Comparison of ENCODE assay signal across 1 cellular context in the genomic region with DNA sequence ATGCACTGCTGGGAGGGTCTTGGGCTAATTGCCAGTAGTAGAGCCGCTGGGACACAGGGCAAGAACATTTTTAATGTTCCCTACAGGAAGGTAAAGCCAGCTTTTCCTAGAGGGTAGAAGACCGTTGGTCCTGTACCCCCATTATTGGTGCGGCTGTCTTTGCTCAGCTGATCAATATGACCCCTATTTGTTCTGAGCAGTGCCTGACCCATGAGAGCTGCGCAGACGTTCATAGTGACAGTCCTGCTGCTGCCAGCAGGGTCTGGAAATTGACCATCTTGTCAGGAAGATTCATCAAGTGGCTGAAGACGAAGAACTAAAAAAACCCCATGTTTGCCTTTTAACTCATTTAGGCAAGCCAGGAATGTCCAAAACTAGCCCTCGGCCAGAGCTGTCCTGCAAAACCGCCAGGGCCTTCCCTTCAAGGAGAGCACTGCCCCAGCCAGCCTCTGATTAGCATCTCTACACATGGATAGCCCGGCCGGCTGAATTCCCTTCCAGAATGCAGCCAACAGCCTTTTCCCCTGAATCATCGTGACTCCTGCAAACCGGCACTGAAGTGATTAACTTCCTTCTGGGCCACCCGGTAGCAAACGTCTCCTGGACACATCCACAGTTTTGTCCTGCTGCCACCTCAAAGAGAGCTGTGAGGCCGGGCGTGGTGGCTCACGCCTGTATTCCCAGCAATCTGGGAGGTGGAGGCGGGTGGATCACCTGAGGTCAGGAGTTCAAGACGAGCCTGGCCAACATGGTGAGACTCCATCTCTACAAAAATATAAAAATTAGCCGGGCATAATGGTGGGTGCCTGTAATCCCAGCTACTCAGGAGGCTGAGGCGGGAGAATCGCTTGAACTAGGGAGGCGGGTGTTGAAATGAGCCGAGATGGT.
TF ChIP-seq lines count a peak whose summit lies in the region.

No MANE protein-coding gene starts in this region.

TF ChIP-seq in K562, 482 proteins besides CTCF, POLR2A, EP300 and RAD21 (continued from another document and continues in another):
- TF ChIP-seq CHD2 (IDR thresholded peaks at IDR 0.05; ENCODE audit: low read depth, low read length): 0 out of 2 replicates have a peak, but pooled peaks have one; percentile 9
- TF ChIP-seq GATAD2B (IDR thresholded peaks at IDR 0.05; ENCODE audit: borderline replicate concordance): peak; percentile 86
- peak; percentile 92 for TF ChIP-seq DPF2 (IDR thresholded peaks at IDR 0.05)
- no peak for TF ChIP-seq SMAD2 (IDR thresholded peaks at IDR 0.05; ENCODE audit: low read depth, low read length)
- no peak for TF ChIP-seq NELFE (IDR thresholded peaks at IDR 0.05; ENCODE audit: insufficient read depth, insufficient read length)
- no peak for TF ChIP-seq GTF2A2 (tag; IDR thresholded peaks at IDR 0.05)
- TF ChIP-seq, protein P1, sequence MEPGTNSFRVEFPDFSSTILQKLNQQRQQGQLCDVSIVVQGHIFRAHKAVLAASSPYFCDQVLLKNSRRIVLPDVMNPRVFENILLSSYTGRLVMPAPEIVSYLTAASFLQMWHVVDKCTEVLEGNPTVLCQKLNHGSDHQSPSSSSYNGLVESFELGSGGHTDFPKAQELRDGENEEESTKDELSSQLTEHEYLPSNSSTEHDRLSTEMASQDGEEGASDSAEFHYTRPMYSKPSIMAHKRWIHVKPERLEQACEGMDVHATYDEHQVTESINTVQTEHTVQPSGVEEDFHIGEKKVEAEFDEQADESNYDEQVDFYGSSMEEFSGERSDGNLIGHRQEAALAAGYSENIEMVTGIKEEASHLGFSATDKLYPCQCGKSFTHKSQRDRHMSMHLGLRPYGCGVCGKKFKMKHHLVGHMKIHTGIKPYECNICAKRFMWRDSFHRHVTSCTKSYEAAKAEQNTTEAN (CRISPR knock-in tag; IDR thresholded peaks at IDR 0.05): no peak
- TF ChIP-seq RNF2 (IDR thresholded peaks at IDR 0.05): peak; percentile 72
- TF ChIP-seq ZBED1 (IDR thresholded peaks at IDR 0.05): no peak
- TF ChIP-seq RBM22 (IDR thresholded peaks at IDR 0.05; ENCODE audit: low read depth, low read length, poor library complexity, severe bottlenecking): no peak
- peak; percentile 51 for TF ChIP-seq MTA2 (IDR thresholded peaks at IDR 0.05; ENCODE audit: low read depth)
- no peak for TF ChIP-seq MCM5 (IDR thresholded peaks at IDR 0.05; ENCODE audit: low read depth)
- peak; percentile 48 to 55; a peak in 2 of 4 replicates for TF ChIP-seq KDM1A (IDR thresholded peaks at IDR 0.05)
- peak; percentile 45; the same call in 1 of the 2 replicates for TF ChIP-seq BACH1 (tag; IDR thresholded peaks at IDR 0.05)
- TF ChIP-seq, protein P2, sequence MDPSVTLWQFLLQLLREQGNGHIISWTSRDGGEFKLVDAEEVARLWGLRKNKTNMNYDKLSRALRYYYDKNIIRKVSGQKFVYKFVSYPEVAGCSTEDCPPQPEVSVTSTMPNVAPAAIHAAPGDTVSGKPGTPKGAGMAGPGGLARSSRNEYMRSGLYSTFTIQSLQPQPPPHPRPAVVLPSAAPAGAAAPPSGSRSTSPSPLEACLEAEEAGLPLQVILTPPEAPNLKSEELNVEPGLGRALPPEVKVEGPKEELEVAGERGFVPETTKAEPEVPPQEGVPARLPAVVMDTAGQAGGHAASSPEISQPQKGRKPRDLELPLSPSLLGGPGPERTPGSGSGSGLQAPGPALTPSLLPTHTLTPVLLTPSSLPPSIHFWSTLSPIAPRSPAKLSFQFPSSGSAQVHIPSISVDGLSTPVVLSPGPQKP (CRISPR knock-in tag; IDR thresholded peaks at IDR 0.05): no peak
- no peak for TF ChIP-seq DDX20 (tag; IDR thresholded peaks at IDR 0.05; ENCODE audit: low read depth)
- TF ChIP-seq ZNF12 (CRISPR knock-in tag; IDR thresholded peaks at IDR 0.05): no peak
- TF ChIP-seq, protein P3, sequence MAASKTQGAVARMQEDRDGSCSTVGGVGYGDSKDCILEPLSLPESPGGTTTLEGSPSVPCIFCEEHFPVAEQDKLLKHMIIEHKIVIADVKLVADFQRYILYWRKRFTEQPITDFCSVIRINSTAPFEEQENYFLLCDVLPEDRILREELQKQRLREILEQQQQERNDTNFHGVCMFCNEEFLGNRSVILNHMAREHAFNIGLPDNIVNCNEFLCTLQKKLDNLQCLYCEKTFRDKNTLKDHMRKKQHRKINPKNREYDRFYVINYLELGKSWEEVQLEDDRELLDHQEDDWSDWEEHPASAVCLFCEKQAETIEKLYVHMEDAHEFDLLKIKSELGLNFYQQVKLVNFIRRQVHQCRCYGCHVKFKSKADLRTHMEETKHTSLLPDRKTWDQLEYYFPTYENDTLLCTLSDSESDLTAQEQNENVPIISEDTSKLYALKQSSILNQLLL (CRISPR knock-in tag; IDR thresholded peaks at IDR 0.05; ENCODE audit: borderline replicate concordance): no peak
- 0 out of 2 replicates have a peak, but pooled peaks have one; percentile 43 for TF ChIP-seq MEF2D (tag; conservative IDR thresholded peaks at IDR 0.05; ENCODE audit: low read depth)
- TF ChIP-seq KAT8 (IDR thresholded peaks at IDR 0.05; ENCODE audit: low read depth): no peak
- no peak for TF ChIP-seq PTBP1 (IDR thresholded peaks at IDR 0.05; ENCODE audit: low read depth, low read length)
- TF ChIP-seq CTBP1 (IDR thresholded peaks at IDR 0.05; ENCODE audit: borderline replicate concordance): peak; percentile 85
- 0 out of 2 replicates have a peak, but pooled peaks have one; percentile 46 for TF ChIP-seq KAT7 (CRISPR knock-in tag; IDR thresholded peaks at IDR 0.05; ENCODE audit: borderline replicate concordance)
- TF ChIP-seq, protein P4, sequence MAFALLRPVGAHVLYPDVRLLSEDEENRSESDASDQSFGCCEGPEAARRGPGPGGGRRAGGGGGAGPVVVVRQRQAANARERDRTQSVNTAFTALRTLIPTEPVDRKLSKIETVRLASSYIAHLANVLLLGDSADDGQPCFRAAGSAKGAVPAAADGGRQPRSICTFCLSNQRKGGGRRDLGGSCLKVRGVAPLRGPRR (CRISPR knock-in tag; IDR thresholded peaks at IDR 0.05): peak; percentile 17; the same call in 1 of the 2 replicates
- no peak for TF ChIP-seq ZFP1 (CRISPR knock-in tag; IDR thresholded peaks at IDR 0.05)
- TF ChIP-seq, protein P5, sequence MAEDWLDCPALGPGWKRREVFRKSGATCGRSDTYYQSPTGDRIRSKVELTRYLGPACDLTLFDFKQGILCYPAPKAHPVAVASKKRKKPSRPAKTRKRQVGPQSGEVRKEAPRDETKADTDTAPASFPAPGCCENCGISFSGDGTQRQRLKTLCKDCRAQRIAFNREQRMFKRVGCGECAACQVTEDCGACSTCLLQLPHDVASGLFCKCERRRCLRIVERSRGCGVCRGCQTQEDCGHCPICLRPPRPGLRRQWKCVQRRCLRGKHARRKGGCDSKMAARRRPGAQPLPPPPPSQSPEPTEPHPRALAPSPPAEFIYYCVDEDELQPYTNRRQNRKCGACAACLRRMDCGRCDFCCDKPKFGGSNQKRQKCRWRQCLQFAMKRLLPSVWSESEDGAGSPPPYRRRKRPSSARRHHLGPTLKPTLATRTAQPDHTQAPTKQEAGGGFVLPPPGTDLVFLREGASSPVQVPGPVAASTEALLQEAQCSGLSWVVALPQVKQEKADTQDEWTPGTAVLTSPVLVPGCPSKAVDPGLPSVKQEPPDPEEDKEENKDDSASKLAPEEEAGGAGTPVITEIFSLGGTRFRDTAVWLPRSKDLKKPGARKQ (CRISPR knock-in tag; IDR thresholded peaks at IDR 0.05): no peak
- peak in 1 of 2 experiments; percentile 8; a peak in 1 of 4 replicates for TF ChIP-seq NONO (IDR thresholded peaks at IDR 0.05; ENCODE audit: low read depth in 2 of 2, low read length in 1 of 2)
- peak; percentile 79 for TF ChIP-seq RBFOX2 (IDR thresholded peaks at IDR 0.05; ENCODE audit: low read depth, low read length)
- TF ChIP-seq FOXJ2 (tag; IDR thresholded peaks at IDR 0.05): peak; percentile 65; the same call in 1 of the 2 replicates
- TF ChIP-seq JUND (IDR thresholded peaks at IDR 0.05; ENCODE audit: borderline replicate concordance, low read depth, low read length): peak; percentile 84
- peak; percentile 50; the same call in 1 of the 3 replicates for TF ChIP-seq JUND (tag; IDR thresholded peaks at IDR 0.05; ENCODE audit: borderline replicate concordance, low read depth, low read length)
- TF ChIP-seq HIVEP1 (CRISPR knock-in tag; IDR thresholded peaks at IDR 0.05): no peak
- peak; percentile 83 for TF ChIP-seq POLR2B (IDR thresholded peaks at IDR 0.05; ENCODE audit: low read depth, partially characterized antibody)
- TF ChIP-seq ZNF445 (CRISPR knock-in tag; IDR thresholded peaks at IDR 0.05; ENCODE audit: low read depth): no peak
- peak; percentile 91 for TF ChIP-seq NFRKB (IDR thresholded peaks at IDR 0.05; ENCODE audit: low read depth)
- TF ChIP-seq PCBP2 (IDR thresholded peaks at IDR 0.05; ENCODE audit: low read depth, low read length, poor library complexity, severe bottlenecking): no peak
- peak; percentile 85 for TF ChIP-seq MYC (IDR thresholded peaks at IDR 0.05; ENCODE audit: low read depth, low read length)
- TF ChIP-seq MYC (CRISPR knock-in tag; IDR thresholded peaks at IDR 0.05; ENCODE audit: borderline replicate concordance, low read depth): no peak
- 0 out of 2 replicates have a peak, but pooled peaks have one; percentile 4 for TF ChIP-seq BCL6 (CRISPR knock-in tag; IDR thresholded peaks at IDR 0.05)
- TF ChIP-seq EWSR1 (IDR thresholded peaks at IDR 0.05; ENCODE audit: borderline replicate concordance, low read depth, partially characterized antibody): no peak
- no peak for TF ChIP-seq HDAC8 (tag; IDR thresholded peaks at IDR 0.05)
- TF ChIP-seq, protein P6, sequence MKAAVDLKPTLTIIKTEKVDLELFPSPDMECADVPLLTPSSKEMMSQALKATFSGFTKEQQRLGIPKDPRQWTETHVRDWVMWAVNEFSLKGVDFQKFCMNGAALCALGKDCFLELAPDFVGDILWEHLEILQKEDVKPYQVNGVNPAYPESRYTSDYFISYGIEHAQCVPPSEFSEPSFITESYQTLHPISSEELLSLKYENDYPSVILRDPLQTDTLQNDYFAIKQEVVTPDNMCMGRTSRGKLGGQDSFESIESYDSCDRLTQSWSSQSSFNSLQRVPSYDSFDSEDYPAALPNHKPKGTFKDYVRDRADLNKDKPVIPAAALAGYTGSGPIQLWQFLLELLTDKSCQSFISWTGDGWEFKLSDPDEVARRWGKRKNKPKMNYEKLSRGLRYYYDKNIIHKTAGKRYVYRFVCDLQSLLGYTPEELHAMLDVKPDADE (conservative IDR thresholded peaks at IDR 0.05; ENCODE audit: control insufficient read depth, low read depth, low read length): no peak
- TF ChIP-seq, protein P7, sequence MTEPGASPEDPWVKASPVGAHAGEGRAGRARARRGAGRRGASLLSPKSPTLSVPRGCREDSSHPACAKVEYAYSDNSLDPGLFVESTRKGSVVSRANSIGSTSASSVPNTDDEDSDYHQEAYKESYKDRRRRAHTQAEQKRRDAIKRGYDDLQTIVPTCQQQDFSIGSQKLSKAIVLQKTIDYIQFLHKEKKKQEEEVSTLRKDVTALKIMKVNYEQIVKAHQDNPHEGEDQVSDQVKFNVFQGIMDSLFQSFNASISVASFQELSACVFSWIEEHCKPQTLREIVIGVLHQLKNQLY (CRISPR knock-in tag; conservative IDR thresholded peaks at IDR 0.05): no peak
- TF ChIP-seq, protein P8, sequence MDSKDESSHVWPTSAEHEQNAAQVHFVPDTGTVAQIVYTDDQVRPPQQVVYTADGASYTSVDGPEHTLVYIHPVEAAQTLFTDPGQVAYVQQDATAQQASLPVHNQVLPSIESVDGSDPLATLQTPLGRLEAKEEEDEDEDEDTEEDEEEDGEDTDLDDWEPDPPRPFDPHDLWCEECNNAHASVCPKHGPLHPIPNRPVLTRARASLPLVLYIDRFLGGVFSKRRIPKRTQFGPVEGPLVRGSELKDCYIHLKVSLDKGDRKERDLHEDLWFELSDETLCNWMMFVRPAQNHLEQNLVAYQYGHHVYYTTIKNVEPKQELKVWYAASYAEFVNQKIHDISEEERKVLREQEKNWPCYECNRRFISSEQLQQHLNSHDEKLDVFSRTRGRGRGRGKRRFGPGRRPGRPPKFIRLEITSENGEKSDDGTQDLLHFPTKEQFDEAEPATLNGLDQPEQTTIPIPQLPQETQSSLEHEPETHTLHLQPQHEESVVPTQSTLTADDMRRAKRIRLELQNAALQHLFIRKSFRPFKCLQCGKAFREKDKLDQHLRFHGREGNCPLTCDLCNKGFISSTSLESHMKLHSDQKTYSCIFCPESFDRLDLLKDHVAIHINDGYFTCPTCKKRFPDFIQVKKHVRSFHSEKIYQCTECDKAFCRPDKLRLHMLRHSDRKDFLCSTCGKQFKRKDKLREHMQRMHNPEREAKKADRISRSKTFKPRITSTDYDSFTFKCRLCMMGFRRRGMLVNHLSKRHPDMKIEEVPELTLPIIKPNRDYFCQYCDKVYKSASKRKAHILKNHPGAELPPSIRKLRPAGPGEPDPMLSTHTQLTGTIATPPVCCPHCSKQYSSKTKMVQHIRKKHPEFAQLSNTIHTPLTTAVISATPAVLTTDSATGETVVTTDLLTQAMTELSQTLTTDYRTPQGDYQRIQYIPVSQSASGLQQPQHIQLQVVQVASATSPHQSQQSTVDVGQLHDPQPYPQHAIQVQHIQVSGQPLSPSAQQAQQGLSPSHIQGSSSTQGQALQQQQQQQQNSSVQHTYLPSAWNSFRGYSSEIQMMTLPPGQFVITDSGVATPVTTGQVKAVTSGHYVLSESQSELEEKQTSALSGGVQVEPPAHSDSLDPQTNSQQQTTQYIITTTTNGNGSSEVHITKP (IDR thresholded peaks at IDR 0.05; ENCODE audit: partially characterized antibody): peak; percentile 18
- TF ChIP-seq, protein P9, sequence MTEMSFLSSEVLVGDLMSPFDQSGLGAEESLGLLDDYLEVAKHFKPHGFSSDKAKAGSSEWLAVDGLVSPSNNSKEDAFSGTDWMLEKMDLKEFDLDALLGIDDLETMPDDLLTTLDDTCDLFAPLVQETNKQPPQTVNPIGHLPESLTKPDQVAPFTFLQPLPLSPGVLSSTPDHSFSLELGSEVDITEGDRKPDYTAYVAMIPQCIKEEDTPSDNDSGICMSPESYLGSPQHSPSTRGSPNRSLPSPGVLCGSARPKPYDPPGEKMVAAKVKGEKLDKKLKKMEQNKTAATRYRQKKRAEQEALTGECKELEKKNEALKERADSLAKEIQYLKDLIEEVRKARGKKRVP (CRISPR knock-in tag; IDR thresholded peaks at IDR 0.05): 0 out of 2 replicates have a peak, but pooled peaks have one; percentile 41
- TF ChIP-seq ARNT (IDR thresholded peaks at IDR 0.05): peak in 1 of 2 experiments; percentile 70; a peak in 1 of 4 replicates
- peak; percentile 35; the same call in 1 of the 2 replicates for TF ChIP-seq NFE2L1 (tag; IDR thresholded peaks at IDR 0.05; ENCODE audit: borderline replicate concordance, low read depth)
- TF ChIP-seq, protein P10, sequence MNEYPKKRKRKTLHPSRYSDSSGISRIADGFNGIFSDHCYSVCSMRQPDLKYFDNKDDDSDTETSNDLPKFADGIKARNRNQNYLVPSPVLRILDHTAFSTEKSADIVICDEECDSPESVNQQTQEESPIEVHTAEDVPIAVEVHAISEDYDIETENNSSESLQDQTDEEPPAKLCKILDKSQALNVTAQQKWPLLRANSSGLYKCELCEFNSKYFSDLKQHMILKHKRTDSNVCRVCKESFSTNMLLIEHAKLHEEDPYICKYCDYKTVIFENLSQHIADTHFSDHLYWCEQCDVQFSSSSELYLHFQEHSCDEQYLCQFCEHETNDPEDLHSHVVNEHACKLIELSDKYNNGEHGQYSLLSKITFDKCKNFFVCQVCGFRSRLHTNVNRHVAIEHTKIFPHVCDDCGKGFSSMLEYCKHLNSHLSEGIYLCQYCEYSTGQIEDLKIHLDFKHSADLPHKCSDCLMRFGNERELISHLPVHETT (CRISPR knock-in tag; conservative IDR thresholded peaks at IDR 0.05 in 1 of 2, IDR thresholded peaks at IDR 0.05 in 1 of 2): peak in 1 of 2 experiments; percentile 87; a peak in 2 of 4 replicates
- no peak for TF ChIP-seq KLF6 (CRISPR knock-in tag; IDR thresholded peaks at IDR 0.05; ENCODE audit: borderline replicate concordance)
- TF ChIP-seq LCOR (CRISPR knock-in tag; IDR thresholded peaks at IDR 0.05): 0 out of 2 replicates have a peak, but pooled peaks have one; percentile 33
- 0 out of 2 replicates have a peak, but pooled peaks have one; percentile 12 for TF ChIP-seq SPI1 (IDR thresholded peaks at IDR 0.05; ENCODE audit: borderline replicate concordance, low read depth, low read length)
